8 cellular contexts compared by ENCODE assay signal in the genomic region with DNA sequence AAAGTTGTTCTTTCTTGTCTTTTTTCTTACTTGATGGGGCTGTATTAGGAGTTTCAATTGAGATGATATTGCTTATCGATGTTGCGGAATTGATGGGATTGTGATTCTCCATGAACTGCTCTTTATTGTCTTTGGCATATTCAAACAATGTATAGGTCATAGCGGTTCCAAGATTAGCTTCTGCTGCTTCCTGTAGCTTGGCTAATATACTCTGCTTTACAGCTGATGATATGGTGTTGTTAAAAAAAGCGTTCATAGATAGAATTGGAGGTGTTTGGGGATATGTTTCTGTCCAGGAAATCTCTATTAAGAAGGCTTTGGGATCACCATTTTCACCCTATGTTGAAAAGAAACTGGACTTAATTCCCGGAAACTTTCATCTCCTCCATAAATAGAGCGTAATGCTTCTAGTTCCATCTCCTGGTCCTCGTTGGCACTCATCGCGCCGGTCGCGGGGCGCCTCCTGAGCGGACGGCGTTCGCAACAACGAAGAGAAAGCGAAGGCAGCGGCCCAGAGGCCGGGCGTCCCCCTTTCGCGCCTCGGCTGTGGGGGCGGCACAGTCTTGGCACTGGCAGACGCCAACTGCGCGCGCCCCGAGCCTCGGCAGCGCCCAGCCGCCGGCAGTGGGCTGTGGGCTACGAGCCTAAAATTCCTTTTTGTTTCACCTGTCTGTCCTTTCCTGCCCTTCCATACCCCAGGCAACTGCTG.
DNase-seq lines count a peak whose midpoint lies in the region; ATAC-seq and TF ChIP-seq lines count a peak whose summit lies in the region.
"Not testable (repeated sequence)": the region's sequence is repeated elsewhere in the genome, so short reads cannot be mapped to it uniquely, and the experiment has no call there.

No MANE protein-coding gene starts in this region.

- H3K4me3 ChIP-seq in brain microvascular endothelial cell (ENCODE audit: low read depth, low read length) (peak overlapping the region; percentile 37), right atrium auricular region (peak overlapping the region; percentile 29 to 45), rectal smooth muscle tissue (ENCODE audit: low read length) (peak overlapping the region; percentile 45)
- not testable (repeated sequence) for H3K4me3 ChIP-seq in aorta (ENCODE audit: low read length in 2 of 2)

- in situ Hi-C loops in brain microvascular endothelial cell (cut with HindIII; ENCODE audit: low pct_ligation_motif_present, low sequenced_read_pairs): not testable (repeated sequence)

- not testable (repeated sequence) for H3K4me1 ChIP-seq in right atrium auricular region; rectal smooth muscle tissue (ENCODE audit: control insufficient read depth, insufficient read depth, low read length); aorta (ENCODE audit: control insufficient read depth in 1 of 2, insufficient read depth in 2 of 2, low read length in 2 of 2)

- ATAC-seq in GM18861 (IDR thresholded peaks at IDR 0.05; ENCODE audit: unreplicated experiment): peak; percentile 66
- ATAC-seq in GM21737 (IDR thresholded peaks at IDR 0.05; ENCODE audit: unreplicated experiment): peak; percentile 75
- peak; percentile 88 for ATAC-seq in HG03354 (IDR thresholded peaks at IDR 0.05; ENCODE audit: poor library complexity, severe bottlenecking, unreplicated experiment)
- peak; percentile 93 to 94 for ATAC-seq in activated CD4-positive, CD25-positive, alpha-beta regulatory T cell treated with anti-CD3 and anti-CD28 coated beads, Interleukin-2, amount 50 U/mL, for 24 hours
- ATAC-seq in aorta (ENCODE audit: low FRiP score): peak; percentile 82

- intact Hi-C loops in aorta (cut with DNase I): not testable (repeated sequence)

- H3K9me3 ChIP-seq in right atrium auricular region; aorta (ENCODE audit: control insufficient read depth, low read length): not testable (repeated sequence)

- not testable (repeated sequence) for H3K27ac ChIP-seq in brain microvascular endothelial cell; right atrium auricular region; rectal smooth muscle tissue (ENCODE audit: low read depth, low read length); aorta (ENCODE audit: low read depth in 1 of 2, low read length in 2 of 2)

- not testable (repeated sequence) for TF ChIP-seq CTCF in brain microvascular endothelial cell (IDR thresholded peaks at IDR 0.05; ENCODE audit: low read depth, low read length, missing control alignments); right atrium auricular region (IDR thresholded peaks at IDR 0.05)

- not testable (repeated sequence) for H3K9ac ChIP-seq in rectal smooth muscle tissue (ENCODE audit: low read length)

- not testable (repeated sequence) for H3K36me3 ChIP-seq in brain microvascular endothelial cell (replicated peaks); right atrium auricular region; rectal smooth muscle tissue (ENCODE audit: control insufficient read depth, insufficient read depth, low read length); aorta (ENCODE audit: control insufficient read depth in 1 of 2, insufficient read depth in 2 of 2, low read length in 1 of 2)

- DNase-seq in brain microvascular endothelial cell; right atrium auricular region (ENCODE audit: low spot score); aorta: not testable (repeated sequence)

- H3K27me3 ChIP-seq in brain microvascular endothelial cell (replicated peaks); right atrium auricular region; rectal smooth muscle tissue (ENCODE audit: control insufficient read depth, insufficient read depth, low read length); aorta (ENCODE audit: control insufficient read depth in 1 of 2, insufficient read depth in 2 of 2, low read length in 1 of 2): not testable (repeated sequence)

- WGBS in aorta, 2 donors: 10 to 13% methylated on average over 26 to 30 of the region's 36 CpGs
